Comparison of ENCODE assay signal across 8 cellular contexts in genomic region chr6:10759312-10759839, GRCh38. TPM values are rescaled to one million over a fixed set of nuclear protein-coding genes. Genes with fewer than 3 reads are reported as not detected.
DNase-seq lines count a peak whose midpoint lies in the region; ATAC-seq and TF ChIP-seq lines count a peak whose summit lies in the region.

No MANE protein-coding gene starts in this region.

- H3F3A ChIP-seq in SK-N-SH (replicated peaks; ENCODE audit: insufficient read depth) = peaks cover 21% of the 10 kb centered on the region

- no peak overlapping the region for H2BK120ac ChIP-seq in neuronal stem cell (ENCODE audit: low read depth, low read length)

- H4K91ac ChIP-seq in neuronal stem cell (ENCODE audit: low read depth, low read length, poor library complexity) = no peak overlapping the region

- ATAC-seq in HG03460 (IDR thresholded peaks at IDR 0.05; ENCODE audit: unreplicated experiment) (peak; percentile 68), GM18517 (IDR thresholded peaks at IDR 0.05; ENCODE audit: unreplicated experiment) (no peak)

- WGBS in SK-N-SH (ENCODE audit: low lambda C conversion rate) = 46% methylated on average over 3 of the region's 3 CpGs
- no CpG with 5 or more reads among the region's 3 CpGs for WGBS in neuronal stem cell (ENCODE audit: extremely low coverage in 2 of 2, insufficient read length in 2 of 2, insufficient replicate concordance in 1 of 2), 2 donors

- TF ChIP-seq EP300 in SK-N-SH (IDR thresholded peaks at IDR 0.05; ENCODE audit: borderline replicate concordance in 1 of 2, low read depth in 1 of 2, low read length in 1 of 2) = no peak

- peaks cover 15 to 39% of the 10 kb centered on the region in 2 experiments for H3K36me3 ChIP-seq in SK-N-SH (replicated peaks in 1 of 2; ENCODE audit: control insufficient read depth in 1 of 2, insufficient read depth in 2 of 2, low read length in 1 of 2)
- peaks cover 15 to 76% of the 10 kb centered on the region in 2 donors for H3K36me3 ChIP-seq in neuronal stem cell (replicated peaks in 1 of 2; ENCODE audit: control insufficient read depth in 2 of 2, insufficient read depth in 2 of 2, low read length in 2 of 2)

- no peak overlapping the region for H3K4ac ChIP-seq in neuronal stem cell (ENCODE audit: low read length)

- peak; percentile 39 for TF ChIP-seq RAD21 in SK-N-SH (IDR thresholded peaks at IDR 0.05; ENCODE audit: low read length)

- H2AFZ ChIP-seq in SK-N-SH (ENCODE audit: low read depth) (no peak overlapping the region), neuronal stem cell (ENCODE audit: low read length) (no peak overlapping the region)

- H2BK12ac ChIP-seq in neuronal stem cell (ENCODE audit: low read length) = no peak overlapping the region

- no peak overlapping the region for H4K8ac ChIP-seq in neuronal stem cell (ENCODE audit: low read depth, low read length)

- no peak overlapping the region for H2BK5ac ChIP-seq in neuronal stem cell (ENCODE audit: low read length)

- H3K9ac ChIP-seq in SK-N-SH (no peak overlapping the region), neuronal stem cell (ENCODE audit: low read depth, low read length, poor library complexity) (no peak overlapping the region)

- H3K79me2 ChIP-seq in SK-N-SH (ENCODE audit: insufficient read depth) = peaks cover 25% of the 10 kb centered on the region

- H3K9me3 ChIP-seq in SK-N-SH (no peaks in the 10 kb centered on the region), neuronal stem cell (replicated peaks in 1 of 2; ENCODE audit: control insufficient read depth in 2 of 2, insufficient read depth in 1 of 2, low read depth in 1 of 2, low read length in 2 of 2) (no peaks in the 10 kb centered on the region)

- H2AK5ac ChIP-seq in neuronal stem cell (ENCODE audit: low read depth, low read length) = no peak overlapping the region

- H3K27ac ChIP-seq in SK-N-SH (ENCODE audit: low read depth in 2 of 2, low read length in 1 of 2) (peak overlapping the region in 1 of 2 experiments; percentile 41; a peak in 2 of 4 replicates), neuronal stem cell (replicated peaks; ENCODE audit: low read length) (no peak overlapping the region)

- DNase-seq in AG09319 (ENCODE audit: extremely low read depth, low read depth) = peak; percentile 32
- DNase-seq in SK-N-SH = peak; percentile 30
- peak; percentile 69 for DNase-seq in fibroblast of gingiva (ENCODE audit: low read depth)
- DNase-seq in neuronal stem cell (ENCODE audit: low spot score) = peak; percentile 21
- no peak for DNase-seq in occipital lobe (lab: John Stamatoyannopoulos, UW)

- CTCF ChIA-PET in SK-N-SH (lab: Yijun Ruan, JAX) = interaction anchor here (0.6 to 2.2 kb wide), 7 partner anchors 8 to 333 kb away, joined by 3 to 9 read pairs (median 5); no protein-coding TSS in a partner anchor

- H3K18ac ChIP-seq in neuronal stem cell (ENCODE audit: low read length) = no peak overlapping the region

- no peaks in the 10 kb centered on the region for H3K79me1 ChIP-seq in neuronal stem cell (ENCODE audit: low read depth, low read length)

- no peaks in the 10 kb centered on the region for H3K9me2 ChIP-seq in SK-N-SH

- no peak overlapping the region for H3K23ac ChIP-seq in neuronal stem cell (ENCODE audit: low read depth, low read length, poor library complexity)

- peaks cover 4% of the 10 kb centered on the region; the same call in 1 of the 2 replicates for H4K20me1 ChIP-seq in SK-N-SH (ENCODE audit: insufficient read depth)

- POLR2A ChIA-PET in SK-N-SH (lab: Yijun Ruan, JAX) = no interaction called here

- H2BK15ac ChIP-seq in neuronal stem cell (ENCODE audit: low read length) = no peak overlapping the region

- H3K27me3 ChIP-seq in SK-N-SH (ENCODE audit: insufficient read depth) (no peaks in the 10 kb centered on the region), neuronal stem cell (ENCODE audit: control insufficient read depth in 3 of 3, insufficient read depth in 3 of 3, low read depth in 1 of 3, low read length in 3 of 3) (no peaks in the 10 kb centered on the region)

- peak overlapping the region; percentile 23; the same call in 1 of the 2 replicates for H3K4me2 ChIP-seq in SK-N-SH
- H3K4me2 ChIP-seq in neuronal stem cell (ENCODE audit: insufficient read depth, low read length, poor library complexity, severe bottlenecking) = no peak overlapping the region

- peak; percentile 48 for TF ChIP-seq CTCF in AG09319 (IDR thresholded peaks at IDR 0.05; ENCODE audit: low read depth, low read length)
- peak; percentile 47; the same call in 1 of the 2 replicates for TF ChIP-seq CTCF in GM12874 (IDR thresholded peaks at IDR 0.05; ENCODE audit: insufficient read depth, low read depth, low read length)
- TF ChIP-seq CTCF in SK-N-SH (IDR thresholded peaks at IDR 0.05) = peak; percentile 61

- H3K4me3 ChIP-seq in SK-N-SH (ENCODE audit: low read depth in 2 of 2, low read length in 1 of 2) (no peak overlapping the region), neuronal stem cell (ENCODE audit: low read length in 2 of 2) (no peak overlapping the region)

- H3K4me1 ChIP-seq in SK-N-SH (ENCODE audit: control insufficient read depth in 1 of 2, insufficient read depth in 2 of 2, low read depth in 1 of 2, low read length in 1 of 2) (peaks cover 0 to 15% of the 10 kb centered on the region in 2 experiments; a peak in 2 of 4 replicates), neuronal stem cell (ENCODE audit: control insufficient read depth in 2 of 2, insufficient read depth in 1 of 2, low read depth in 1 of 2, low read length in 2 of 2) (no peaks in the 10 kb centered on the region)

- no peak overlapping the region for H3K14ac ChIP-seq in neuronal stem cell (ENCODE audit: low read length)

TF ChIP-seq in SK-N-SH, 30 proteins besides CTCF, POLR2A, EP300 and RAD21:
- TF ChIP-seq YY1 (IDR thresholded peaks at IDR 0.05; ENCODE audit: low read depth) (no peak), FOSL2 (IDR thresholded peaks at IDR 0.05; ENCODE audit: borderline replicate concordance, low read depth) (peak; percentile 78; the same call in 1 of the 2 replicates), MAX (IDR thresholded peaks at IDR 0.05; ENCODE audit: low read depth) (no peak), TEAD4 (IDR thresholded peaks at IDR 0.05; ENCODE audit: borderline replicate concordance, insufficient read depth) (peak; percentile 57; the same call in 1 of the 2 replicates), TCF12 (IDR thresholded peaks at IDR 0.05) (peak; percentile 23; the same call in 1 of the 2 replicates), RXRA (IDR thresholded peaks at IDR 0.05; ENCODE audit: borderline replicate concordance, low read depth) (peak; percentile 17; the same call in 1 of the 2 replicates), JUND (IDR thresholded peaks at IDR 0.05) (peak; percentile 88)

RNA-seq across cellular contexts. Expression of gene TMEM14B, which starts 11.8 kb away (rescaled TPM):
- polyA plus RNA-seq in SK-N-SH (2012; rRNA removed) = 89.0 and 93.6 TPM in 2 replicates
- 107 and 142 TPM in 2 replicates for polyA plus RNA-seq in SK-N-SH (2012; cell fraction: cytosol; rRNA removed)
- 21.9 and 32.6 TPM in 2 replicates for polyA plus RNA-seq in SK-N-SH (2012; cell fraction: nucleus; rRNA removed)
- 109 TPM for polyA plus RNA-seq in neuronal stem cell (2013, experiment 1 of 2)
- 108 TPM for polyA plus RNA-seq in neuronal stem cell (2013, experiment 2 of 2)
- total RNA-seq in occipital lobe = 48.8 TPM

RNA-seq across cellular contexts. Expression of gene TMEM14C, which starts 36.5 kb away (rescaled TPM):
- 199 and 214 TPM in 2 replicates for polyA plus RNA-seq in SK-N-SH (2012; rRNA removed)
- polyA plus RNA-seq in SK-N-SH (2012; cell fraction: cytosol; rRNA removed) = 220 and 240 TPM in 2 replicates
- 79.5 and 104 TPM in 2 replicates for polyA plus RNA-seq in SK-N-SH (2012; cell fraction: nucleus; rRNA removed)
- 231 TPM for polyA plus RNA-seq in neuronal stem cell (2013, experiment 1 of 2)
- 242 TPM for polyA plus RNA-seq in neuronal stem cell (2013, experiment 2 of 2)
- 34.2 TPM for total RNA-seq in occipital lobe
